Comparison of ENCODE assay signal across 19 cellular contexts in the genomic region with DNA sequence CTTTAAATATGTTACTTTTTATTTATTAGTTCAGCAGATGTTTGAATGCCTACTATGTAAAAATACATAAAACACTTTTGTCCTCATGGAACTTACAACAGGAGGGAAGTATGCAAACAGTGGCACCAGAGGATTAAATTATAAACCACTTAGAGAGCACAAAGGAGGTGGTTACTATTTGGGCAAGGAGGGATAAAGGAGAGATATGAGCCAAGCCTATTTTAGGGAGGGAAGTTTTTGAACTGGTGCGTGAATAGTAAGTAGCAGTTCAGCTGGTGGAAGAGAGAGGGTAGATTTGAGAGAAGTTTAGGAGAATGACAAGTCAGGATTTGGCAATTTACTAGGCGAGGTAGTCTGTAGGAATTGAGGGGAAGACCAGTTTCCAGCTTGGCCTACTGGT.
"Had no signal": no experiment of that assay in that cellular context is flagged by ENCODE, and none has a peak within 500 bp of the region (broad histone marks: within the 10 kb centered on the region; RNA-seq: fewer than 3 reads in every experiment).

No MANE protein-coding gene starts in this region.

- DNase-seq: activated CD4-positive, alpha-beta T cell treated with anti-CD3 and anti-CD28 coated beads for 1 hour; activated CD4-positive, alpha-beta T cell treated with anti-CD3 and anti-CD28 coated beads, Interleukin-2, amount 50 U/mL, for 48 hours; activated naive CD4-positive, alpha-beta T cell treated with anti-CD3 and anti-CD28 coated beads for 36 hours; esophagus squamous epithelium; hypothalamus; immature natural killer cell; naive thymus-derived CD4-positive, alpha-beta T cell; retina; stimulated activated CD4-positive, alpha-beta T cell treated with anti-CD3 and anti-CD28 coated beads, Interleukin-15, amount 100 ng/mL, for 24 hours; stimulated activated CD4-positive, alpha-beta T cell treated with anti-CD3 and anti-CD28 coated beads, Interleukin-4, amount 100 ng/mL, for 24 hours; stimulated activated naive CD4-positive, alpha-beta T cell treated with Interleukin-2 at 50 U/mL for 16 hours; substantia nigra; T-cell; T1000 had no signal

- H3K9me3 Mint-ChIP-seq: activated naive CD4-positive, alpha-beta T cell treated with anti-CD3 and anti-CD28 coated beads for 36 hours; activated T-helper 2 cell treated with anti-CD3 and anti-CD28 coated beads, Interferon-gamma antibody, Interleukin-2, Interleukin-4, amounts not matched to agents 10 μg/mL and 5 μg/mL and 100 μg/mL, durations not matched to agents 14 hours and 24 hours and 36 hours; immature natural killer cell; naive thymus-derived CD4-positive, alpha-beta T cell; T-cell had no signal

- H3K27me3 Mint-ChIP-seq: naive thymus-derived CD4-positive, alpha-beta T cell; T-cell had no signal

- H3K4me3 ChIP-seq: cardiac muscle cell, esophagus squamous epithelium, skin epidermis, tibial nerve had no signal

- H3K36me3 ChIP-seq: cardiac muscle cell, tibial nerve had no signal

- H3K4me3 Mint-ChIP-seq: activated naive CD4-positive, alpha-beta T cell treated with anti-CD3 and anti-CD28 coated beads for 36 hours; immature natural killer cell; naive thymus-derived CD4-positive, alpha-beta T cell; T-cell had no signal

- ATAC-seq: naive thymus-derived CD4-positive, alpha-beta T cell; T-cell had no signal

- H3K27ac Mint-ChIP-seq: activated naive CD4-positive, alpha-beta T cell treated with anti-CD3 and anti-CD28 coated beads for 36 hours; activated T-helper 2 cell treated with anti-CD3 and anti-CD28 coated beads, Interferon-gamma antibody, Interleukin-2, Interleukin-4, amounts not matched to agents 10 μg/mL and 5 μg/mL and 100 μg/mL, durations not matched to agents 14 hours and 24 hours and 36 hours; immature natural killer cell; naive thymus-derived CD4-positive, alpha-beta T cell; T-cell had no signal

- H3K27me3 ChIP-seq: cardiac muscle cell, esophagus squamous epithelium, tibial nerve had no signal

- H3K27ac ChIP-seq: esophagus squamous epithelium, parathyroid adenoma, tibial nerve had no signal

- H3K9me3 ChIP-seq: esophagus squamous epithelium, tibial nerve had no signal
